ENCODE assay signal across 9 cellular contexts in genomic region chr7:143305423-143306070, GRCh38. TPM values are rescaled to one million over a fixed set of nuclear protein-coding genes. Genes with fewer than 3 reads are reported as not detected.
A peak's percentile ranks its signal among the peaks of the same experiment; 100 is the strongest.
DNase-seq lines count a peak whose midpoint lies in the region; ATAC-seq, FAIRE-seq and TF ChIP-seq lines count a peak whose summit lies in the region.
"Had no signal": no experiment of that assay in that cellular context is flagged by ENCODE, and none has a peak within 500 bp of the region (broad histone marks: within the 10 kb centered on the region; RNA-seq: fewer than 3 reads in every experiment).

No MANE protein-coding gene starts in this region.

- peak; percentile 11 for DNase-seq in EL
- DNase-seq in M059J (ENCODE audit: low read depth): peak; percentile 36
- peak; percentile 87 for DNase-seq in activated CD4-positive, alpha-beta T cell treated with anti-CD3 and anti-CD28 coated beads for 36 hours
- peak in 36 of 61 donors; percentile 11 to 65 (median 36) for DNase-seq in caudate nucleus (lab: John Stamatoyannopoulos, UW)
- DNase-seq in HepG2 (ENCODE audit: low spot score): peak; percentile 44
- DNase-seq in stimulated activated CD8-positive, alpha-beta memory T cell treated with anti-CD3 and anti-CD28 coated beads, Interleukin-12 subunit alpha, Interleukin-12 subunit beta, amount 100 ng/mL, for 24 hours (ENCODE audit: extremely low read depth): peak; percentile 26
- no peak for DNase-seq in OCI-M2 (lab: John Stamatoyannopoulos, UW; ENCODE audit: unreplicated experiment)

- FAIRE-seq in HepG2 (lab: Jason Lieb, UNC): peak; percentile 71

- H3K27me3 Mint-ChIP-seq in activated CD4-positive, alpha-beta T cell treated with anti-CD3 and anti-CD28 coated beads for 36 hours: no peaks in the 10 kb centered on the region

- no peaks in the 10 kb centered on the region for H3K9me3 ChIP-seq in HepG2 (ENCODE audit: low read length)
- H3K9me3 ChIP-seq: SJSA1 had no signal

- H3K4me3 ChIP-seq in HepG2 (replicated peaks in 1 of 3; ENCODE audit: insufficient read depth in 1 of 3, low read depth in 2 of 3, low read length in 3 of 3): no peak overlapping the region
- H3K4me3 ChIP-seq: SJSA1 had no signal

- H3K4me1 Mint-ChIP-seq in activated CD4-positive, alpha-beta T cell treated with anti-CD3 and anti-CD28 coated beads for 36 hours: peaks cover 48% of the 10 kb centered on the region

- H3K27me3 ChIP-seq in HepG2 (ENCODE audit: control insufficient read depth in 1 of 2, insufficient read depth in 2 of 2, low read length in 2 of 2): no peaks in the 10 kb centered on the region
- H3K27me3 ChIP-seq: SJSA1 had no signal

- in situ Hi-C loops in HepG2 (cut with HindIII; ENCODE audit: extremely low pct_ligation_motif_present, low pct_unique_long_range_greater_than_20kb): no loop called here

- H3K4me3 Mint-ChIP-seq in activated CD4-positive, alpha-beta T cell treated with anti-CD3 and anti-CD28 coated beads for 36 hours: no peak overlapping the region

- 72% methylated on average over 10 of the region's 10 CpGs for WGBS in HepG2 (ENCODE audit: low lambda C conversion rate)

- H2AFZ ChIP-seq in HepG2 (ENCODE audit: low read length): no peak overlapping the region

- no peaks in the 10 kb centered on the region; the same call in 1 of the 2 replicates for H4K20me1 ChIP-seq in HepG2 (ENCODE audit: insufficient read depth, low read length)

- no peak overlapping the region for H3K9ac ChIP-seq in HepG2 (ENCODE audit: insufficient read depth, low read depth, low read length)

- peaks cover 80% of the 10 kb centered on the region for H3K36me3 Mint-ChIP-seq in activated CD4-positive, alpha-beta T cell treated with anti-CD3 and anti-CD28 coated beads for 36 hours (ENCODE audit: low read depth)

- intact Hi-C loops in activated CD4-positive, alpha-beta T cell treated with anti-CD3 and anti-CD28 coated beads for 36 hours (cut with DNase I, micrococcal nuclease): loop anchor here (1.0 to 5.0 kb wide), 2 partner anchors 65 to 112 kb away; no protein-coding TSS in a partner anchor
- intact Hi-C loops in HepG2 (cut with micrococcal nuclease; ENCODE audit: unreplicated experiment): loop anchor here (1.0 to 10.0 kb wide), 3 partner anchors 16 to 301 kb away; no protein-coding TSS in a partner anchor

- no peaks in the 10 kb centered on the region for H3K4me1 ChIP-seq in HepG2 (ENCODE audit: insufficient read depth, low read length)
- H3K4me1 ChIP-seq: SJSA1 had no signal

- H3K27ac ChIP-seq in caudate nucleus (ENCODE audit: low read depth, low read length) (no peak overlapping the region), HepG2 (ENCODE audit: extremely low read length, insufficient read depth, low read length) (no peak overlapping the region)
- H3K27ac ChIP-seq: SJSA1 had no signal

- CTCF ChIA-PET in activated CD4-positive, alpha-beta T cell treated with anti-CD3 and anti-CD28 coated beads for 36 hours (lab: Charles Lee): interaction anchor here (0.6 to 4.8 kb wide), 15 partner anchors 9 to 97 kb away, joined by 3 to 44 read pairs (median 4); partner anchors contain the start of gene CLCN1
- CTCF ChIA-PET in HepG2 (lab: Yijun Ruan, JAX; ENCODE audit: low intra/inter-chr PET ratio, low total read pairs): interaction anchor here (1.8 kb wide), 1 partner anchor 65 kb away, joined by 35 read pairs; no protein-coding TSS in a partner anchor

- peak overlapping the region; percentile 52 for H3K27ac Mint-ChIP-seq in activated CD4-positive, alpha-beta T cell treated with anti-CD3 and anti-CD28 coated beads for 36 hours

- TSS peak; percentile 12 for BruUV-seq in HepG2 (replicated peaks; lab: Mats Ljungman, UMichigan)

- POLR2A ChIA-PET in activated CD4-positive, alpha-beta T cell treated with anti-CD3 and anti-CD28 coated beads for 36 hours (lab: Charles Lee): no interaction called here
- POLR2A ChIA-PET in HepG2 (lab: Yijun Ruan, JAX): no interaction called here

- no peaks in the 10 kb centered on the region for H3K79me2 ChIP-seq in HepG2 (ENCODE audit: insufficient read depth, low read length)

- H3K36me3 ChIP-seq in HepG2 (replicated peaks in 1 of 2; ENCODE audit: control insufficient read depth in 1 of 2, insufficient read depth in 2 of 2, low read length in 2 of 2): peaks cover 20 to 71% of the 10 kb centered on the region in 2 experiments

- peak; percentile 73 for TF ChIP-seq RAD21 in HepG2 (CRISPR knock-in tag; IDR thresholded peaks at IDR 0.05)

- peak; percentile 85 for ATAC-seq in activated CD4-positive, alpha-beta T cell treated with anti-CD3 and anti-CD28 coated beads for 36 hours
- ATAC-seq in HepG2 (peak; percentile 97), GM19452 (IDR thresholded peaks at IDR 0.05; ENCODE audit: unreplicated experiment) (no peak)

- TF ChIP-seq CTCF in HepG2 (CRISPR knock-in tag; IDR thresholded peaks at IDR 0.05): peak; percentile 87

- H3K4me2 ChIP-seq in HepG2 (ENCODE audit: low read depth, low read length): no peak overlapping the region

- TF ChIP-seq EP300 in HepG2 (IDR thresholded peaks at IDR 0.05; ENCODE audit: low read depth in 2 of 2, low read length in 2 of 2) (no peak), HepG2 (CRISPR knock-in tag; IDR thresholded peaks at IDR 0.05; ENCODE audit: borderline replicate concordance) (no peak)

- H3K9me3 Mint-ChIP-seq in activated CD4-positive, alpha-beta T cell treated with anti-CD3 and anti-CD28 coated beads for 36 hours (ENCODE audit: low read depth): no peaks in the 10 kb centered on the region

- no peak for TF ChIP-seq POLR2A in HepG2 (IDR thresholded peaks at IDR 0.05; ENCODE audit: insufficient read depth in 1 of 2, low read depth in 2 of 2, low read length in 2 of 2)

RNA-seq across cellular contexts. Expression of gene CLCN1, which starts 10.4 kb away (rescaled TPM):
- not detected in 2 replicates for total RNA-seq in M059J (2014; rRNA removed; shearing (Covaris generic))
- under 1 TPM; 0.07 to 0.09 TPM for total RNA-seq in activated CD4-positive, alpha-beta T cell treated with anti-CD3 and anti-CD28 coated beads for 36 hours
- not detected in 2 replicates for total RNA-seq in HepG2 (2016; rRNA removed; fragmentation: Illumina TruSeq; extraction: Trizol)
- total RNA-seq in HepG2 (2016; cell fraction: cytosol; rRNA removed; fragmentation: Illumina TruSeq; extraction: Trizol; ENCODE audit: low read depth): not detected in 2 replicates
- total RNA-seq in HepG2 (2016; cell fraction: insoluble cytoplasmic fraction; rRNA removed; fragmentation: Illumina TruSeq; extraction: Trizol): not detected in 2 replicates
- total RNA-seq in HepG2 (2016; cell fraction: membrane; rRNA removed; fragmentation: Illumina TruSeq; extraction: Trizol): not detected in 2 replicates
- total RNA-seq in HepG2 (2016; cell fraction: nucleus; rRNA removed; fragmentation: Illumina TruSeq; extraction: Trizol): not detected in 2 replicates
- 0.01 TPM in 1 of 2 replicates, not detected in the other for polyA plus RNA-seq in HepG2 (2011; rRNA removed)
- not detected in 2 replicates for polyA plus RNA-seq in HepG2 (2011; cell fraction: cytosol; rRNA removed)
- polyA plus RNA-seq in HepG2 (2011; cell fraction: nucleus; rRNA removed): not detected in 2 replicates
- polyA plus RNA-seq in HepG2 (2012): not detected in 2 replicates
- not detected in 2 replicates for polyA plus RNA-seq in HepG2 (2016; cell fraction: cytosol; fragmentation: Illumina TruSeq; extraction: Trizol; ENCODE audit: low read depth)
- not detected in 2 replicates for polyA plus RNA-seq in HepG2 (2016; cell fraction: insoluble cytoplasmic fraction; fragmentation: Illumina TruSeq; extraction: Trizol; ENCODE audit: low read depth)
- polyA plus RNA-seq in HepG2 (2016; cell fraction: membrane; fragmentation: Illumina TruSeq; extraction: Trizol; ENCODE audit: low read depth): not detected in 2 replicates
- polyA plus RNA-seq in HepG2 (2016; cell fraction: nucleus; fragmentation: Illumina TruSeq; extraction: Trizol; ENCODE audit: insufficient read depth, low read depth): not detected in 2 replicates
- polyA minus RNA-seq in HepG2 (2011; rRNA and poly(A)+ RNA removed; ENCODE audit: low replicate concordance): 0.07 TPM in 1 of 2 replicates, not detected in the other
- polyA minus RNA-seq in HepG2 (2011; cell fraction: cytosol; rRNA and poly(A)+ RNA removed): not detected in 2 replicates
- polyA minus RNA-seq in HepG2 (2011; cell fraction: nucleus; rRNA and poly(A)+ RNA removed): not detected in 2 replicates
- total RNA-seq: SJSA1 had no signal

RNA-seq across cellular contexts. Expression of gene CASP2, which starts 17.4 kb away (rescaled TPM):
- 22.5 and 31.2 TPM in 2 replicates for total RNA-seq in M059J (2014; rRNA removed; shearing (Covaris generic))
- 100 to 1,000 TPM in 1 of 2 experiments, 10 to 100 TPM in 1; 91.1 to 106 TPM for total RNA-seq in activated CD4-positive, alpha-beta T cell treated with anti-CD3 and anti-CD28 coated beads for 36 hours
- total RNA-seq in HepG2 (2016; rRNA removed; fragmentation: Illumina TruSeq; extraction: Trizol): 13.7 and 21.2 TPM in 2 replicates
- total RNA-seq in HepG2 (2016; cell fraction: cytosol; rRNA removed; fragmentation: Illumina TruSeq; extraction: Trizol; ENCODE audit: low read depth): 2.6 and 5.7 TPM in 2 replicates
- total RNA-seq in HepG2 (2016; cell fraction: insoluble cytoplasmic fraction; rRNA removed; fragmentation: Illumina TruSeq; extraction: Trizol): 13.6 and 24.5 TPM in 2 replicates
- 6.8 and 7.8 TPM in 2 replicates for total RNA-seq in HepG2 (2016; cell fraction: membrane; rRNA removed; fragmentation: Illumina TruSeq; extraction: Trizol)
- 18.2 and 18.9 TPM in 2 replicates for total RNA-seq in HepG2 (2016; cell fraction: nucleus; rRNA removed; fragmentation: Illumina TruSeq; extraction: Trizol)
- 9.0 and 10.2 TPM in 2 replicates for polyA plus RNA-seq in HepG2 (2011; rRNA removed)
- polyA plus RNA-seq in HepG2 (2011; cell fraction: cytosol; rRNA removed): 5.0 and 6.7 TPM in 2 replicates
- polyA plus RNA-seq in HepG2 (2011; cell fraction: nucleus; rRNA removed): 17.0 and 18.3 TPM in 2 replicates
- polyA plus RNA-seq in HepG2 (2012): 6.2 and 7.5 TPM in 2 replicates
- polyA plus RNA-seq in HepG2 (2016; cell fraction: cytosol; fragmentation: Illumina TruSeq; extraction: Trizol; ENCODE audit: low read depth): 1.1 and 1.3 TPM in 2 replicates
- polyA plus RNA-seq in HepG2 (2016; cell fraction: insoluble cytoplasmic fraction; fragmentation: Illumina TruSeq; extraction: Trizol; ENCODE audit: low read depth): 15.7 and 18.6 TPM in 2 replicates
- 4.5 and 4.8 TPM in 2 replicates for polyA plus RNA-seq in HepG2 (2016; cell fraction: membrane; fragmentation: Illumina TruSeq; extraction: Trizol; ENCODE audit: low read depth)
- polyA plus RNA-seq in HepG2 (2016; cell fraction: nucleus; fragmentation: Illumina TruSeq; extraction: Trizol; ENCODE audit: insufficient read depth, low read depth): 28.4 and 33.3 TPM in 2 replicates
- polyA minus RNA-seq in HepG2 (2011; rRNA and poly(A)+ RNA removed; ENCODE audit: low replicate concordance): 40.0 and 127 TPM in 2 replicates
- polyA minus RNA-seq in HepG2 (2011; cell fraction: cytosol; rRNA and poly(A)+ RNA removed): 9.3 and 18.6 TPM in 2 replicates
- polyA minus RNA-seq in HepG2 (2011; cell fraction: nucleus; rRNA and poly(A)+ RNA removed): 23.6 and 23.9 TPM in 2 replicates

RNA-seq across cellular contexts. Expression of gene TMEM139, which starts 20.8 kb away (rescaled TPM):
- total RNA-seq in M059J (2014; rRNA removed; shearing (Covaris generic)): 0.07 TPM in 1 of 2 replicates, not detected in the other
- 1 to 10 TPM; 1.2 to 2.3 TPM for total RNA-seq in activated CD4-positive, alpha-beta T cell treated with anti-CD3 and anti-CD28 coated beads for 36 hours
- 7.8 and 7.9 TPM in 2 replicates for total RNA-seq in HepG2 (2016; rRNA removed; fragmentation: Illumina TruSeq; extraction: Trizol)
- total RNA-seq in HepG2 (2016; cell fraction: cytosol; rRNA removed; fragmentation: Illumina TruSeq; extraction: Trizol; ENCODE audit: low read depth): 3.6 and 5.1 TPM in 2 replicates
- total RNA-seq in HepG2 (2016; cell fraction: insoluble cytoplasmic fraction; rRNA removed; fragmentation: Illumina TruSeq; extraction: Trizol): 6.2 and 7.5 TPM in 2 replicates
- 5.7 and 6.4 TPM in 2 replicates for total RNA-seq in HepG2 (2016; cell fraction: membrane; rRNA removed; fragmentation: Illumina TruSeq; extraction: Trizol)
- total RNA-seq in HepG2 (2016; cell fraction: nucleus; rRNA removed; fragmentation: Illumina TruSeq; extraction: Trizol): 7.4 and 8.1 TPM in 2 replicates
- polyA plus RNA-seq in HepG2 (2011; rRNA removed): 13.8 and 14.0 TPM in 2 replicates
- 15.4 and 16.1 TPM in 2 replicates for polyA plus RNA-seq in HepG2 (2011; cell fraction: cytosol; rRNA removed)
- polyA plus RNA-seq in HepG2 (2011; cell fraction: nucleus; rRNA removed): 9.9 and 14.3 TPM in 2 replicates
- 4.0 and 13.4 TPM in 2 replicates for polyA plus RNA-seq in HepG2 (2012)
- 2.7 and 4.4 TPM in 2 replicates for polyA plus RNA-seq in HepG2 (2016; cell fraction: cytosol; fragmentation: Illumina TruSeq; extraction: Trizol; ENCODE audit: low read depth)
- polyA plus RNA-seq in HepG2 (2016; cell fraction: insoluble cytoplasmic fraction; fragmentation: Illumina TruSeq; extraction: Trizol; ENCODE audit: low read depth): 7.7 and 9.4 TPM in 2 replicates
- 6.6 and 7.0 TPM in 2 replicates for polyA plus RNA-seq in HepG2 (2016; cell fraction: membrane; fragmentation: Illumina TruSeq; extraction: Trizol; ENCODE audit: low read depth)
- polyA plus RNA-seq in HepG2 (2016; cell fraction: nucleus; fragmentation: Illumina TruSeq; extraction: Trizol; ENCODE audit: insufficient read depth, low read depth): 8.5 and 10.4 TPM in 2 replicates
- 7.2 and 31.8 TPM in 2 replicates for polyA minus RNA-seq in HepG2 (2011; rRNA and poly(A)+ RNA removed; ENCODE audit: low replicate concordance)
- polyA minus RNA-seq in HepG2 (2011; cell fraction: cytosol; rRNA and poly(A)+ RNA removed): 4.9 and 5.5 TPM in 2 replicates
- polyA minus RNA-seq in HepG2 (2011; cell fraction: nucleus; rRNA and poly(A)+ RNA removed): 6.5 and 9.0 TPM in 2 replicates
- total RNA-seq: SJSA1 had no signal

RNA-seq across cellular contexts. Expression of gene GSTK1, which starts 42.3 kb away (rescaled TPM):
- total RNA-seq in M059J (2014; rRNA removed; shearing (Covaris generic)): 127 and 133 TPM in 2 replicates
- 100 to 1,000 TPM; 176 to 219 TPM for total RNA-seq in activated CD4-positive, alpha-beta T cell treated with anti-CD3 and anti-CD28 coated beads for 36 hours
- total RNA-seq in HepG2 (2016; rRNA removed; fragmentation: Illumina TruSeq; extraction: Trizol): 31.5 and 64.6 TPM in 2 replicates
- total RNA-seq in HepG2 (2016; cell fraction: cytosol; rRNA removed; fragmentation: Illumina TruSeq; extraction: Trizol; ENCODE audit: low read depth): 20.3 and 21.6 TPM in 2 replicates
- 34.2 and 66.6 TPM in 2 replicates for total RNA-seq in HepG2 (2016; cell fraction: insoluble cytoplasmic fraction; rRNA removed; fragmentation: Illumina TruSeq; extraction: Trizol)
- total RNA-seq in HepG2 (2016; cell fraction: membrane; rRNA removed; fragmentation: Illumina TruSeq; extraction: Trizol): 21.6 and 25.7 TPM in 2 replicates
- total RNA-seq in HepG2 (2016; cell fraction: nucleus; rRNA removed; fragmentation: Illumina TruSeq; extraction: Trizol): 76.0 and 84.9 TPM in 2 replicates
- polyA plus RNA-seq in HepG2 (2011; rRNA removed): 92.1 and 96.2 TPM in 2 replicates
- 77.4 and 78.9 TPM in 2 replicates for polyA plus RNA-seq in HepG2 (2011; cell fraction: cytosol; rRNA removed)
- polyA plus RNA-seq in HepG2 (2011; cell fraction: nucleus; rRNA removed): 175 and 195 TPM in 2 replicates
- polyA plus RNA-seq in HepG2 (2012): 62.6 and 63.0 TPM in 2 replicates
- polyA plus RNA-seq in HepG2 (2016; cell fraction: cytosol; fragmentation: Illumina TruSeq; extraction: Trizol; ENCODE audit: low read depth): 23.7 and 26.3 TPM in 2 replicates
- polyA plus RNA-seq in HepG2 (2016; cell fraction: insoluble cytoplasmic fraction; fragmentation: Illumina TruSeq; extraction: Trizol; ENCODE audit: low read depth): 46.1 and 48.6 TPM in 2 replicates
- polyA plus RNA-seq in HepG2 (2016; cell fraction: membrane; fragmentation: Illumina TruSeq; extraction: Trizol; ENCODE audit: low read depth): 24.7 and 25.7 TPM in 2 replicates
- 199 and 221 TPM in 2 replicates for polyA plus RNA-seq in HepG2 (2016; cell fraction: nucleus; fragmentation: Illumina TruSeq; extraction: Trizol; ENCODE audit: insufficient read depth, low read depth)
- polyA minus RNA-seq in HepG2 (2011; rRNA and poly(A)+ RNA removed; ENCODE audit: low replicate concordance): 43.6 and 115 TPM in 2 replicates
- polyA minus RNA-seq in HepG2 (2011; cell fraction: cytosol; rRNA and poly(A)+ RNA removed): 25.3 TPM in 2 replicates
- 32.3 and 47.2 TPM in 2 replicates for polyA minus RNA-seq in HepG2 (2011; cell fraction: nucleus; rRNA and poly(A)+ RNA removed)

RNA-seq across cellular contexts. Expression of gene FAM131B, which starts 57.0 kb away (rescaled TPM):
- total RNA-seq in M059J (2014; rRNA removed; shearing (Covaris generic)): 0.79 and 1.5 TPM in 2 replicates
- 1 to 10 TPM; 1.7 to 1.8 TPM for total RNA-seq in activated CD4-positive, alpha-beta T cell treated with anti-CD3 and anti-CD28 coated beads for 36 hours
- total RNA-seq in HepG2 (2016; rRNA removed; fragmentation: Illumina TruSeq; extraction: Trizol): 0.07 TPM in 1 of 2 replicates, not detected in the other
- not detected in 2 replicates for total RNA-seq in HepG2 (2016; cell fraction: cytosol; rRNA removed; fragmentation: Illumina TruSeq; extraction: Trizol; ENCODE audit: low read depth)
- 0.15 TPM in 1 of 2 replicates, not detected in the other for total RNA-seq in HepG2 (2016; cell fraction: insoluble cytoplasmic fraction; rRNA removed; fragmentation: Illumina TruSeq; extraction: Trizol)
- total RNA-seq in HepG2 (2016; cell fraction: membrane; rRNA removed; fragmentation: Illumina TruSeq; extraction: Trizol): not detected in 2 replicates
- total RNA-seq in HepG2 (2016; cell fraction: nucleus; rRNA removed; fragmentation: Illumina TruSeq; extraction: Trizol): not detected in 2 replicates
- polyA plus RNA-seq in HepG2 (2011; rRNA removed): not detected in 2 replicates
- polyA plus RNA-seq in HepG2 (2011; cell fraction: cytosol; rRNA removed): not detected in 2 replicates
- not detected in 2 replicates for polyA plus RNA-seq in HepG2 (2011; cell fraction: nucleus; rRNA removed)
- polyA plus RNA-seq in HepG2 (2012): not detected in 2 replicates
- not detected in 2 replicates for polyA plus RNA-seq in HepG2 (2016; cell fraction: cytosol; fragmentation: Illumina TruSeq; extraction: Trizol; ENCODE audit: low read depth)
- polyA plus RNA-seq in HepG2 (2016; cell fraction: insoluble cytoplasmic fraction; fragmentation: Illumina TruSeq; extraction: Trizol; ENCODE audit: low read depth): not detected in 2 replicates
- polyA plus RNA-seq in HepG2 (2016; cell fraction: membrane; fragmentation: Illumina TruSeq; extraction: Trizol; ENCODE audit: low read depth): not detected in 2 replicates
- polyA plus RNA-seq in HepG2 (2016; cell fraction: nucleus; fragmentation: Illumina TruSeq; extraction: Trizol; ENCODE audit: insufficient read depth, low read depth): not detected in 2 replicates
- 0.54 TPM in 1 of 2 replicates, not detected in the other for polyA minus RNA-seq in HepG2 (2011; rRNA and poly(A)+ RNA removed; ENCODE audit: low replicate concordance)
- polyA minus RNA-seq in HepG2 (2011; cell fraction: cytosol; rRNA and poly(A)+ RNA removed): not detected in 2 replicates
- not detected in 2 replicates for polyA minus RNA-seq in HepG2 (2011; cell fraction: nucleus; rRNA and poly(A)+ RNA removed)
